In the genomic region with DNA sequence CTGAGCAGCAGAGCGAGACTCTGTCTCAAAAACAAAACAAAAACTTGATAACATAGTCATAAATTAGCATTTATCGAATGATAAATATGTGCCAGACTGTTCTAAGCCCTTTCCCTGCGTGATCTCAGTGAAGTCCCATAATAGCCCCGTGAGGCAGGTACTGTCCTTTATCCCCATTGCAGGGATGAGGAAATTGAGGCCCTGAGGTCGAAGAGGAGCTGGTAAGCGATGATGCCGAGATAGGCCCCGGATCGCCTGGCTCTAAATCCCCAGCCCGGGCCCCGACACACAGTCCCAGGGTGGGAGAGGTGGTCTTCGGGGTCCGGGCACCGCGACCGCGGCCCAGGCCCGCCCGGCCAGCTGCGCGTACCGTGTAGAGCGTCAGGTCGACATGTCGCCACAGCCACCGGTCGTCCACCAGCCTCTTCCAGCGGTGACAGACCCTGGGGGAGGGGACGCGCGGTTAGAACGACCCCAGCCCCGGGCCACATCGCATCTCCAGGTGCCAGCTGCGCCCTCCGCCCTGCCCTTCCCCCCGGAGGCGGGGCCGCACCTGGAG, we compare ENCODE assay signal across 1 cellular context.
TF ChIP-seq lines count a peak whose summit lies in the region.

No MANE protein-coding gene starts in this region.

TF ChIP-seq in A549, 52 proteins besides CTCF, POLR2A, EP300 and RAD21 (continued from another document):
- TF ChIP-seq, protein P1, sequence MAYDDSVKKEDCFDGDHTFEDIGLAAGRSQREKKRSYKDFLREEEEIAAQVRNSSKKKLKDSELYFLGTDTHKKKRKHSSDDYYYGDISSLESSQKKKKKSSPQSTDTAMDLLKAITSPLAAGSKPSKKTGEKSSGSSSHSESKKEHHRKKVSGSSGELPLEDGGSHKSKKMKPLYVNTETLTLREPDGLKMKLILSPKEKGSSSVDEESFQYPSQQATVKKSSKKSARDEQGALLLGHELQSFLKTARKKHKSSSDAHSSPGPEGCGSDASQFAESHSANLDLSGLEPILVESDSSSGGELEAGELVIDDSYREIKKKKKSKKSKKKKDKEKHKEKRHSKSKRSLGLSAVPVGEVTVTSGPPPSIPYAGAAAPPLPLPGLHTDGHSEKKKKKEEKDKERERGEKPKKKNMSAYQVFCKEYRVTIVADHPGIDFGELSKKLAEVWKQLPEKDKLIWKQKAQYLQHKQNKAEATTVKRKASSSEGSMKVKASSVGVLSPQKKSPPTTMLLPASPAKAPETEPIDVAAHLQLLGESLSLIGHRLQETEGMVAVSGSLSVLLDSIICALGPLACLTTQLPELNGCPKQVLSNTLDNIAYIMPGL (CRISPR knock-in tag; IDR thresholded peaks at IDR 0.05; ENCODE audit: borderline replicate concordance): no peak
